ENCODE assay signal across 1 cellular context in genomic region chr7:158026636-158027265, GRCh38.
TF ChIP-seq lines count a peak whose summit lies in the region.

No MANE protein-coding gene starts in this region.

TF ChIP-seq in HepG2, 621 proteins besides CTCF, POLR2A, EP300 and RAD21:
- TF ChIP-seq ZNF687 (CRISPR knock-in tag; IDR thresholded peaks at IDR 0.05) (peak; percentile 9; the same call in 1 of the 2 replicates), MATR3 (CRISPR knock-in tag; IDR thresholded peaks at IDR 0.05) (no peak)
TF ChIP-seq in HepG2: peak in this region for 1.
